Comparison of ENCODE assay signal across 1 cellular context in genomic region chr17:1972429-1973160, GRCh38.
TF ChIP-seq lines count a peak whose summit lies in the region.

No MANE protein-coding gene starts in this region.

TF ChIP-seq in HepG2, 621 proteins besides CTCF, POLR2A, EP300 and RAD21 (continued from another document and continues in another):
- TF ChIP-seq ZBTB14 (CRISPR knock-in tag; IDR thresholded peaks at IDR 0.05) (0 out of 2 replicates have a peak, but pooled peaks have one; percentile 29), ZNF792 (CRISPR knock-in tag; IDR thresholded peaks at IDR 0.05) (no peak), HNF4G (IDR thresholded peaks at IDR 0.05; ENCODE audit: borderline replicate concordance, low read depth, low read length) (no peak), HNF4G (CRISPR knock-in tag; IDR thresholded peaks at IDR 0.05; ENCODE audit: borderline replicate concordance, low read depth) (no peak), ZNF629 (CRISPR knock-in tag; conservative IDR thresholded peaks at IDR 0.05) (no peak), ZNF484 (CRISPR knock-in tag; IDR thresholded peaks at IDR 0.05; ENCODE audit: borderline replicate concordance, low read depth) (no peak), NFATC3 (CRISPR knock-in tag; IDR thresholded peaks at IDR 0.05) (no peak), MLXIP (CRISPR knock-in tag; IDR thresholded peaks at IDR 0.05; ENCODE audit: borderline replicate concordance) (no peak), PHF5A (CRISPR knock-in tag; IDR thresholded peaks at IDR 0.05; ENCODE audit: low read depth, unreplicated experiment) (no peak), E2F1 (CRISPR knock-in tag; IDR thresholded peaks at IDR 0.05) (0 out of 2 replicates have a peak, but pooled peaks have one; percentile 34), DNMT1 (CRISPR knock-in tag; IDR thresholded peaks at IDR 0.05) (no peak), ZC3H13 (CRISPR knock-in tag; IDR thresholded peaks at IDR 0.05) (no peak), ATF5 (CRISPR knock-in tag; IDR thresholded peaks at IDR 0.05; ENCODE audit: low read depth) (no peak), ZBTB49 (CRISPR knock-in tag; IDR thresholded peaks at IDR 0.05; ENCODE audit: borderline replicate concordance) (no peak), ZNF609 (CRISPR knock-in tag; IDR thresholded peaks at IDR 0.05; ENCODE audit: borderline replicate concordance) (no peak), NPAS2 (CRISPR knock-in tag; IDR thresholded peaks at IDR 0.05; ENCODE audit: borderline replicate concordance) (no peak), ZNF460 (CRISPR knock-in tag; IDR thresholded peaks at IDR 0.05; ENCODE audit: borderline replicate concordance) (no peak), KDM3A (CRISPR knock-in tag; IDR thresholded peaks at IDR 0.05; ENCODE audit: low read depth) (no peak), ARNT2 (CRISPR knock-in tag; IDR thresholded peaks at IDR 0.05; ENCODE audit: low read depth) (no peak), DZIP1 (CRISPR knock-in tag; IDR thresholded peaks at IDR 0.05) (no peak), ZNF430 (CRISPR knock-in tag; IDR thresholded peaks at IDR 0.05) (no peak), ZNF333 (CRISPR knock-in tag; IDR thresholded peaks at IDR 0.05; ENCODE audit: borderline replicate concordance) (no peak), SALL1 (CRISPR knock-in tag; IDR thresholded peaks at IDR 0.05) (peak; percentile 22; the same call in 1 of the 2 replicates), ZNF574 (CRISPR knock-in tag; IDR thresholded peaks at IDR 0.05) (0 out of 2 replicates have a peak, but pooled peaks have one; percentile 31), MAFG (CRISPR knock-in tag; IDR thresholded peaks at IDR 0.05) (no peak), ZNF224 (CRISPR knock-in tag; IDR thresholded peaks at IDR 0.05) (no peak), JARID2 (CRISPR knock-in tag; IDR thresholded peaks at IDR 0.05; ENCODE audit: insufficient replicate concordance) (no peak), NRL (CRISPR knock-in tag; IDR thresholded peaks at IDR 0.05; ENCODE audit: borderline replicate concordance) (no peak), NFKB2 (CRISPR knock-in tag; IDR thresholded peaks at IDR 0.05; ENCODE audit: borderline replicate concordance) (0 out of 2 replicates have a peak, but pooled peaks have one; percentile 36), ZBTB38 (CRISPR knock-in tag; IDR thresholded peaks at IDR 0.05) (no peak), ZNF326 (CRISPR knock-in tag; IDR thresholded peaks at IDR 0.05; ENCODE audit: borderline replicate concordance) (no peak), PRDM10 (CRISPR knock-in tag; IDR thresholded peaks at IDR 0.05; ENCODE audit: low read depth) (no peak), MAFK (conservative IDR thresholded peaks at IDR 0.05 in 1 of 2, IDR thresholded peaks at IDR 0.05 in 1 of 2; ENCODE audit: low read length in 2 of 2) (no peak), BRD4 (CRISPR knock-in tag; IDR thresholded peaks at IDR 0.05) (no peak), GLI4 (CRISPR knock-in tag; IDR thresholded peaks at IDR 0.05; ENCODE audit: borderline replicate concordance) (no peak)
